In genomic region chr4:1050486-1051213, GRCh38 we compare ENCODE assay signal across 1 cellular context.
TF ChIP-seq lines count a peak whose summit lies in the region.

No MANE protein-coding gene starts in this region.

TF ChIP-seq in endothelial cell of umbilical vein, 7 proteins besides CTCF, POLR2A, EP300 and RAD21 (continued from another document):
- TF ChIP-seq MAX (IDR thresholded peaks at IDR 0.05; ENCODE audit: insufficient read depth, insufficient read length), result no peak
- no peak for TF ChIP-seq POLR2AphosphoS5 (IDR thresholded peaks at IDR 0.05; ENCODE audit: insufficient read depth, low read depth, low read length)
- no peak for TF ChIP-seq MYC (IDR thresholded peaks at IDR 0.05; ENCODE audit: low read depth, low read length)
TF ChIP-seq in endothelial cell of umbilical vein: peak in this region for 0.
